1 cellular context compared by ENCODE assay signal in genomic region chr7:133491846-133492652, GRCh38.
TF ChIP-seq lines count a peak whose summit lies in the region.

No MANE protein-coding gene starts in this region.

TF ChIP-seq in HEK293, 187 proteins besides CTCF, POLR2A, EP300 and RAD21 (continued from another document and continues in another):
- TF ChIP-seq ZBTB10 (tag by site-specific recombination; IDR thresholded peaks at IDR 0.05) (peak; percentile 79), ZBTB49 (tag by site-specific recombination; IDR thresholded peaks at IDR 0.05; ENCODE audit: low read depth) (no peak; the same call in 1 of the 2 replicates), ZNF37A (tag by site-specific recombination; IDR thresholded peaks at IDR 0.05) (no peak), ZIC2 (tag by site-specific recombination; IDR thresholded peaks at IDR 0.05) (no peak), ZNF175 (tag by site-specific recombination; IDR thresholded peaks at IDR 0.05) (no peak), PRDM10 (tag by site-specific recombination; IDR thresholded peaks at IDR 0.05) (peak; percentile 67), ZFP3 (tag by site-specific recombination; IDR thresholded peaks at IDR 0.05; ENCODE audit: low read depth) (no peak), ZNF558 (tag by site-specific recombination; IDR thresholded peaks at IDR 0.05) (no peak; the same call in 1 of the 2 replicates), ZNF692 (tag by site-specific recombination; IDR thresholded peaks at IDR 0.05) (peak; percentile 94), ZNF311 (tag by site-specific recombination; IDR thresholded peaks at IDR 0.05; ENCODE audit: borderline replicate concordance) (no peak), ZNF561 (tag by site-specific recombination; IDR thresholded peaks at IDR 0.05; ENCODE audit: borderline replicate concordance) (0 out of 2 replicates have a peak, but pooled peaks have one; percentile 54), SALL2 (tag by site-specific recombination; IDR thresholded peaks at IDR 0.05; ENCODE audit: borderline replicate concordance) (no peak), PRDM2 (tag by site-specific recombination; IDR thresholded peaks at IDR 0.05; ENCODE audit: borderline replicate concordance) (no peak), ZNF248 (tag by site-specific recombination; IDR thresholded peaks at IDR 0.05) (0 out of 2 replicates have a peak, but pooled peaks have one; percentile 42), ZNF544 (tag by site-specific recombination; IDR thresholded peaks at IDR 0.05) (no peak), ZNF677 (tag by site-specific recombination; IDR thresholded peaks at IDR 0.05) (no peak), HOXA7 (CRISPR knock-in tag; IDR thresholded peaks at IDR 0.05; ENCODE audit: borderline replicate concordance) (no peak), ZNF394 (tag by site-specific recombination; IDR thresholded peaks at IDR 0.05; ENCODE audit: borderline replicate concordance) (peak; percentile 87), PBX3 (CRISPR knock-in tag; IDR thresholded peaks at IDR 0.05) (no peak), ZNF398 (tag by site-specific recombination; IDR thresholded peaks at IDR 0.05) (peak; percentile 91), ZNF132 (tag by site-specific recombination; IDR thresholded peaks at IDR 0.05; ENCODE audit: borderline replicate concordance) (no peak), ZNF473 (tag by site-specific recombination; IDR thresholded peaks at IDR 0.05) (no peak), ZNF658 (tag by site-specific recombination; IDR thresholded peaks at IDR 0.05) (no peak), ZFHX2 (tag by site-specific recombination; conservative IDR thresholded peaks at IDR 0.05) (no peak), ELK4 (IDR thresholded peaks at IDR 0.05; ENCODE audit: borderline replicate concordance, low read depth, low read length) (no peak), PRDM1 (tag by site-specific recombination; IDR thresholded peaks at IDR 0.05) (peak; percentile 82), ZNF654 (tag by site-specific recombination; IDR thresholded peaks at IDR 0.05; ENCODE audit: low read depth) (peak; percentile 48), ZNF785 (tag by site-specific recombination; IDR thresholded peaks at IDR 0.05) (no peak), ZSCAN18 (tag by site-specific recombination; IDR thresholded peaks at IDR 0.05) (0 out of 2 replicates have a peak, but pooled peaks have one; percentile 49), ZSCAN30 (tag by site-specific recombination; IDR thresholded peaks at IDR 0.05) (peak; percentile 82), ZNF777 (tag by site-specific recombination; IDR thresholded peaks at IDR 0.05; ENCODE audit: borderline replicate concordance) (no peak)
